8 cellular contexts compared by ENCODE assay signal in the genomic region with DNA sequence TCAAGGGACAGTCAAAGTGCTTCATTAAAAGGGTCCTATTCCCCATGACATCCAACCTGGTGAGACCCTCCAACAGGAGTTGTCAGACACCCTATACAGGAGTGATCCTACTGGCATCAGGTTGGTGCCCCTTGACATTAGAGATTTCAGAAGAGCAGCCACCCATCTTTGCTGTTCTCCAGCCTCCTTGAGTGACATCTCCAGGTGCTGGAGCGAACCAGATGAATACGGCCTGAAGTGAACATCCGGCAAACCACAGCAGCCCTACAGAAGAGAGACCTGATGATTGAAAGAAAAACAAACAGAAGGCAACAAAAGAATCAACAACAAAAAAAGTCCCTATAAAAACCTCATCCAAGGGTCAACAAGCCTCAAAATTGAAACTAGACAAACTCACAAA.
"Had no signal": no experiment of that assay in that cellular context is flagged by ENCODE, and none has a peak within 500 bp of the region (broad histone marks: within the 10 kb centered on the region; RNA-seq: fewer than 3 reads in every experiment).

No MANE protein-coding gene starts in this region.

- ATAC-seq: GM23338, HCT116 had no signal

- H3K9me3 ChIP-seq: HAP-1 had no signal

- H3K27ac Mint-ChIP-seq: GM23338, H9, HFFc6 had no signal

- H3K9me3 Mint-ChIP-seq: GM23338 had no signal

- H3K4me3 Mint-ChIP-seq: GM23338, H9, HFFc6 had no signal

- H3K36me3 ChIP-seq: HAP-1 had no signal

- H3K4me1 ChIP-seq: HAP-1 had no signal

- H3K4me3 ChIP-seq: GM23248, GM23338, HAP-1 had no signal

- H3K4me1 Mint-ChIP-seq: GM23338 had no signal

- DNase-seq: GM23248, GOT3, H9, HCEC 1CT, HFFc6 had no signal

- H3K27ac ChIP-seq: GM23248 had no signal
